Comparison of ENCODE assay signal across 14 cellular contexts in the genomic region with DNA sequence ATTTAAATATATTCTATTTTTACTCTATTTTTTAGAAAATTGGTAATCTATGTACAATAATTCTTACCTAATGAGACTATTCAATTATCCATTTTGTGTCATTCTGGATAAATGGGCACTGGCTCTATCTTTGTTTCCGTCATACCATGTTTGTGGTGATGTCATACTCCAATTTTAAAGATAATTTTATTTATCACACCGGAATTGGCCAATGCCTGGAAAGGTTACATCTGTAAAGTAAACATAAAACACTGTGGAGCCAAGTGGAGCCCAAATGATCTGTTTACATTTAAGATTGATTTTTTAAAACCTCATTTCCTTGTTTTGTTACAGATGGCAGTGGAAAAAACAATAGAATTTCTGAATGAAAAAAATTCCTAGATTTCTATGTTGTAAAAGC.
"Had no signal": no experiment of that assay in that cellular context is flagged by ENCODE, and none has a peak within 500 bp of the region (broad histone marks: within the 10 kb centered on the region; RNA-seq: fewer than 3 reads in every experiment).

No MANE protein-coding gene starts in this region.

- ATAC-seq: gastroesophageal sphincter; heart right ventricle; left ventricle myocardium superior; mucosa of descending colon; stimulated activated naive CD8-positive, alpha-beta T cell treated with anti-CD3 and anti-CD28 coated beads, Interleukin-15, Interleukin-2, amounts not matched to agents 100 U/mL and 50 U/mL, for 24 hours had no signal

- DNase-seq: activated CD4-positive, CD25-positive, alpha-beta regulatory T cell treated with anti-CD3 and anti-CD28 coated beads, Interleukin-2, amount 50 U/mL, for 72 hours; activated gamma-delta T cell; cerebellar nuclear complex; cortex of kidney; heart right ventricle; kidney glomerular epithelial cell; left ventricle myocardium superior; mucosa of descending colon; naive B cell; stimulated activated CD4-positive, alpha-beta T cell treated with anti-CD3 and anti-CD28 coated beads, Interleukin-12 subunit alpha, Interleukin-12 subunit beta, amount 100 ng/mL, for 4 hours; stimulated activated CD4-positive, alpha-beta T cell treated with anti-CD3 and anti-CD28 coated beads, Interleukin-2, amount 100 ng/mL, for 24 hours; stimulated activated naive CD8-positive, alpha-beta T cell treated with anti-CD3 and anti-CD28 coated beads, Interleukin-15, Interleukin-2, amounts not matched to agents 100 U/mL and 50 U/mL, for 24 hours; substantia nigra had no signal
